ENCODE assay signal across 8 cellular contexts in the genomic region with DNA sequence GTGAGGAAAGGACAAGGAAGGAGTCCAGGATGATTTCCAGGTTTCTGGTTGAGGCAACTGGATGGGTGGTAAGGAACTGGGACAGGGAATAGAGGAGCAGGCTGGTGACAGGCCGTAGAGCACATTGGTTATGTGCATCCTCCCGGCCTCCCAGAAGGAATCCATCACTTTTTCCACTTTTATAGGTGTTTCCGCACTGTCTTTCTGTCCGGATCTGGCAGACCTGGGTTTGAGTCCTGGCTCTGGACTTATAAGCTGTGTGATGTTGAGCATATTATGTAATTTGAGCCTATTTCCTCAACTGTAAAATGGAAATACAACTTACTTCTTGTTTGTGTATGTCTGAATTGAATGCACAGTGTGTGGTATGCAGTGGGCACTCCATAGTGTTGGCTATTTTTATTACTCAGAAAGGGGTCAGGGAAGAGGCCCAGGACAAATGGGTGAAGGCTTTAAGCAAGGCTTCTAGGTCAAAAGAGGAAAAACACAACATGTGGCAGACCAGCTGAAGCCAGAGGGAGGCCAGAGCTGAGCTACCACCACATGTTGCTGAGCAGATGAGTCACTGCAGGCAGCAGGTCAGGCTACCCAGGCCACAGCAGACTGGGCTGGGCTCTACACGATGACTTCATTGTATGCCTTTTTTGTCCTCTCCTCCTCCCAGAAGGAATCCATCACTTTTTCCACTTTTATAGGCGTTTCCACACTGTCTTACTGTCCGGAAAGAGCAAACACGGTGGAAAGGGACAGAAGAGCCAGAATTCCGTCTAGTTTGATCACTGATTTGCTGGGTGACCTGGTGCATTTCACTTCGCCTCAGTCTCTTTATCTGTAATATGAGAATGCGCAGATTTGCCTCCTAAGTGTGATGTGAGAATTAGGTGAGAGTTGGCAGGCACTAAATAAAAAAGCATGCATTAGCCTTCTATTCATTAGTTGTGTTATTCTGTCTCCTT. TPM values are rescaled to one million over a fixed set of nuclear protein-coding genes. Genes with fewer than 3 reads are reported as not detected.
A peak's percentile ranks its signal among the peaks of the same experiment; 100 is the strongest.
DNase-seq lines count a peak whose midpoint lies in the region; ATAC-seq and TF ChIP-seq lines count a peak whose summit lies in the region.

No MANE protein-coding gene starts in this region.

- no peaks in the 10 kb centered on the region for H3K9me3 Mint-ChIP-seq in activated T-cell treated with anti-CD3 and anti-CD28 coated beads, Interleukin-2, amount 50 U/mL, for 4 hours

- H3K27ac ChIP-seq in Panc1 (ENCODE audit: low read length) (peak overlapping the region; percentile 87), breast epithelium (peak overlapping the region; percentile 79 to 91)

- peaks cover 10% of the 10 kb centered on the region for H3K4me1 ChIP-seq in Panc1 (ENCODE audit: control insufficient read depth, insufficient read depth, low read length)
- H3K4me1 ChIP-seq in breast epithelium: peaks cover 0 to 14% of the 10 kb centered on the region in 2 donors
- H3K4me1 ChIP-seq in iPS-15b (ENCODE audit: control insufficient read depth, insufficient read depth, low read length): peaks cover 5% of the 10 kb centered on the region

- no peak for DNase-seq in activated T-cell treated with anti-CD3 and anti-CD28 coated beads, Interleukin-2, amount 50 U/mL, for 4 hours
- DNase-seq in activated T-cell treated with anti-CD3 and anti-CD28 coated beads, Interleukin-2, amount 50 U/mL, for 1 hour: no peak
- DNase-seq in HUDEP-2 (lab: John Stamatoyannopoulos, UW; ENCODE audit: unreplicated experiment in 76 of 76) (peak in 68 of 76 experiments; percentile 3 to 82 (median 44)), Panc1 (ENCODE audit: low read depth, low spot score) (peak; percentile 86), breast epithelium (ENCODE audit: low spot score in 2 of 2) (peak; percentile 56 to 68), retinal pigment epithelial cell (ENCODE audit: low read depth) (peak; percentile 92)

- H3K9me3 ChIP-seq in Panc1 (ENCODE audit: control insufficient read depth, insufficient read depth, low read depth, low read length): no peaks in the 10 kb centered on the region
- no peaks in the 10 kb centered on the region for H3K9me3 ChIP-seq in breast epithelium
- no peaks in the 10 kb centered on the region for H3K9me3 ChIP-seq in iPS-15b (ENCODE audit: control insufficient read depth, insufficient read depth, low read length)

- H3K4me3 ChIP-seq in Panc1 (ENCODE audit: low read depth in 2 of 2, low read length in 2 of 2) (peak overlapping the region; percentile 75), breast epithelium (peak overlapping the region; percentile 54 to 70 (median 58)), iPS-15b (ENCODE audit: low read depth, low read length) (peak overlapping the region; percentile 54), retinal pigment epithelial cell (ENCODE audit: low read length) (peak overlapping the region; percentile 50)

- H3K27me3 ChIP-seq in Panc1 (ENCODE audit: control insufficient read depth, insufficient read depth, low read length) (no peaks in the 10 kb centered on the region), breast epithelium (no peaks in the 10 kb centered on the region), iPS-15b (ENCODE audit: control insufficient read depth, insufficient read depth, low read length) (peaks cover 5% of the 10 kb centered on the region)

- intact Hi-C loops in Panc1 (cut with micrococcal nuclease; ENCODE audit: unreplicated experiment): no loop called here
- intact Hi-C loops in breast epithelium (cut with DNase I; ENCODE audit: low total_unique reads): loop anchor here (10.0 kb wide), 1 partner anchor 48 kb away; the partner anchor contains the start of gene IPP

- H3K27me3 Mint-ChIP-seq in activated T-cell treated with anti-CD3 and anti-CD28 coated beads, Interleukin-2, amount 50 U/mL, for 4 hours (ENCODE audit: low read depth): no peaks in the 10 kb centered on the region

- in situ Hi-C loops in Panc1 (cut with HindIII; ENCODE audit: low pct_unique_long_range_greater_than_20kb, low sequenced_read_pairs): no loop called here

- TF ChIP-seq POLR2A in breast epithelium (IDR thresholded peaks at IDR 0.05): no peak

- CTCF ChIA-PET in Panc1 (lab: Charles Lee): no interaction called here

- H3K36me3 Mint-ChIP-seq in activated T-cell treated with anti-CD3 and anti-CD28 coated beads, Interleukin-2, amount 50 U/mL, for 4 hours (ENCODE audit: insufficient read depth): peaks cover 4% of the 10 kb centered on the region

- peak in 1 of 2 donors; percentile 13 for ATAC-seq in activated T-cell treated with anti-CD3 and anti-CD28 coated beads, Interleukin-2, amount 50 U/mL, for 4 hours
- ATAC-seq in Panc1 (peak; percentile 88), HG03159 (IDR thresholded peaks at IDR 0.05; ENCODE audit: unreplicated experiment) (no peak)

- no peak overlapping the region for H3K9ac ChIP-seq in iPS-15b (ENCODE audit: low read depth, low read length)

- no peak for TF ChIP-seq CTCF in Panc1 (IDR thresholded peaks at IDR 0.05)
- TF ChIP-seq CTCF in breast epithelium (IDR thresholded peaks at IDR 0.05): no peak
- no peak for TF ChIP-seq CTCF in retinal pigment epithelial cell (conservative IDR thresholded peaks at IDR 0.05; ENCODE audit: low read depth, low read length)

- POLR2A ChIA-PET in Panc1 (lab: Charles Lee): no interaction called here

- peaks cover 21% of the 10 kb centered on the region for H3K4me1 Mint-ChIP-seq in activated T-cell treated with anti-CD3 and anti-CD28 coated beads, Interleukin-2, amount 50 U/mL, for 4 hours (ENCODE audit: low read depth)

- H3K36me3 ChIP-seq in Panc1 (ENCODE audit: control insufficient read depth, insufficient read depth, low read length) (no peaks in the 10 kb centered on the region), breast epithelium (no peaks in the 10 kb centered on the region), iPS-15b (ENCODE audit: control insufficient read depth, insufficient read depth, low read length) (no peaks in the 10 kb centered on the region)

- peak overlapping the region; percentile 80 for H3K4me3 Mint-ChIP-seq in activated T-cell treated with anti-CD3 and anti-CD28 coated beads, Interleukin-2, amount 50 U/mL, for 4 hours

- no TSS peak for BruUV-seq in Panc1 (replicated peaks; lab: Mats Ljungman, UMichigan)

RNA-seq across cellular contexts. Expression of gene MAST2, which starts 0.8 kb away (rescaled TPM):
- total RNA-seq in activated T-cell treated with anti-CD3 and anti-CD28 coated beads, Interleukin-2, amount 50 U/mL, for 4 hours: 10 to 100 TPM; 15.7 to 19.3 (median 17.6) TPM
- total RNA-seq in Panc1 (2021; ENCODE audit: unreplicated experiment) (77.0 TPM), breast epithelium (10 to 100 TPM; 28.0 to 34.4 (median 31.6) TPM)
- 64.8 TPM for polyA plus RNA-seq in Panc1 (2012; ENCODE audit: insufficient read length)

RNA-seq across cellular contexts. Expression of gene IPP, which starts 52.2 kb away (rescaled TPM):
- total RNA-seq in activated T-cell treated with anti-CD3 and anti-CD28 coated beads, Interleukin-2, amount 50 U/mL, for 4 hours: 10 to 100 TPM; 11.3 to 11.7 (median 11.6) TPM
- total RNA-seq in Panc1 (2021; ENCODE audit: unreplicated experiment) (28.8 TPM), breast epithelium (10 to 100 TPM; 10.5 to 15.4 (median 11.4) TPM)
- 16.9 TPM for polyA plus RNA-seq in Panc1 (2012; ENCODE audit: insufficient read length)

Comparison
In these comparisons a context has a peak if more than half of its experiments do, and no peak if none do; other contexts are left out.
1. DNase-seq: peak in HUDEP-2 (68 of 76), Panc1 (single experiment), breast epithelium (2 of 2) and retinal pigment epithelial cell (single experiment); none in activated T-cell treated with anti-CD3 and anti-CD28 coated beads, Interleukin-2, amount 50 U/mL, for 4 hours (single experiment) and activated T-cell treated with anti-CD3 and anti-CD28 coated beads, Interleukin-2, amount 50 U/mL, for 1 hour (single experiment).
2. Peak in every context shown above with its lines, with median percentiles within 50 percentile points of each other: H3K4me3 ChIP-seq.